In the genomic region with DNA sequence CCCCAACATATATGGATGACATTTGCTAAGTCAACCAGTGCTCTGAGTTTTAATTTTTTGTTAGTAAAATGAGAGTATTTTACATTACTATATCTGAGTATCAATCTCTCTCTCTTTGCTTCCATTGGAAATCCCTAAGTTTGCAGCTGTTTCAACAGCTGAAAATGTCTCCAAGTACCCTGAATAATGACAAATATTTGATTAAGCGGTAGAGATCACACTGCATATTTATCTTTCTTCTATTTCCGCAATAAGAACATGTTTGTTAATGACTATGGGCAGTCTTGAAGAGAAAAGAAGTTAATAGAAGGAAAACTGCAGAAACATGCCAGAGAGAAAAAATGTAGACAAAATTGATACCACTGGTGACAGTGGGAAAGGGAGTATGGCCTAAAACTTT, we compare ENCODE assay signal across 14 cellular contexts.
DNase-seq lines count a peak whose midpoint lies in the region; ATAC-seq and TF ChIP-seq lines count a peak whose summit lies in the region.
"Had no signal": no experiment of that assay in that cellular context is flagged by ENCODE, and none has a peak within 500 bp of the region (broad histone marks: within the 10 kb centered on the region; RNA-seq: fewer than 3 reads in every experiment).

No MANE protein-coding gene starts in this region.

- no peaks in the 10 kb centered on the region for H3K79me2 ChIP-seq in PC-9 (ENCODE audit: low read depth)

- H3K4me3 ChIP-seq in body of pancreas = no peak overlapping the region
- H3K4me3 ChIP-seq in right atrium auricular region = no peak overlapping the region
- H3K4me3 ChIP-seq in PC-9 = no peak overlapping the region
- H3K4me3 ChIP-seq: GM23338 had no signal

- WGBS in body of pancreas, 2 donors = 18 to 19% methylated on average over 2 of the region's 2 CpGs

- DNase-seq in SHP77 treated with DMSO at 0.1 percent for 48 hours (lab: John Stamatoyannopoulos, UW) = peak; percentile 17
- no peak for DNase-seq in SHP77 (lab: John Stamatoyannopoulos, UW)
- DNase-seq in NCI-H146 treated with DMSO at 0.1 percent for 48 hours (lab: John Stamatoyannopoulos, UW; ENCODE audit: unreplicated experiment) = peak; percentile 34
- DNase-seq in body of pancreas = no peak
- DNase-seq in right atrium auricular region (ENCODE audit: low spot score) = no peak
- no peak for DNase-seq in MCF 10A (ENCODE audit: unreplicated experiment)
- no peak for DNase-seq in PC-9
- DNase-seq: C1 segment of cervical spinal cord; CD4-positive, alpha-beta memory T cell; DND-41; GDM1; H7 had no signal

- H3K36me3 ChIP-seq in body of pancreas (replicated peaks in 1 of 2; ENCODE audit: insufficient read depth in 1 of 2, low read depth in 2 of 2) (no peaks in the 10 kb centered on the region), right atrium auricular region (no peaks in the 10 kb centered on the region), PC-9 (ENCODE audit: low read depth) (no peaks in the 10 kb centered on the region)

- no peaks in the 10 kb centered on the region for H3K27me3 Mint-ChIP-seq in MCF 10A (ENCODE audit: insufficient read depth, unreplicated experiment)
- H3K27me3 Mint-ChIP-seq: B cell; CD4-positive, alpha-beta memory T cell had no signal

- no peak overlapping the region for H3K27ac Mint-ChIP-seq in MCF 10A (ENCODE audit: low read depth, unreplicated experiment)
- H3K27ac Mint-ChIP-seq: B cell; CD4-positive, alpha-beta memory T cell; GM23338 had no signal

- no peaks in the 10 kb centered on the region for H3K36me3 Mint-ChIP-seq in MCF 10A (ENCODE audit: insufficient read depth, unreplicated experiment)
- H3K36me3 Mint-ChIP-seq: CD4-positive, alpha-beta memory T cell had no signal

- TF ChIP-seq POLR2A in body of pancreas (IDR thresholded peaks at IDR 0.05) = no peak

- H3K27ac ChIP-seq in body of pancreas (no peak overlapping the region), right atrium auricular region (no peak overlapping the region), PC-9 (no peak overlapping the region)

- no peaks in the 10 kb centered on the region for H3F3A ChIP-seq in PC-9 (ENCODE audit: insufficient read depth, low read depth)

- peak; percentile 62 for ATAC-seq in body of pancreas
- ATAC-seq: GM23338 had no signal

- intact Hi-C loops in body of pancreas (cut with DNase I) (no loop called here), MCF 10A (cut with micrococcal nuclease) (no loop called here), PC-9 (cut with micrococcal nuclease; ENCODE audit: unreplicated experiment) (no loop called here)

- TF ChIP-seq CTCF in body of pancreas (IDR thresholded peaks at IDR 0.05) = no peak
- TF ChIP-seq CTCF in right atrium auricular region (IDR thresholded peaks at IDR 0.05) = no peak
- TF ChIP-seq CTCF in MCF 10A (IDR thresholded peaks at IDR 0.05; ENCODE audit: unreplicated experiment) = no peak
- TF ChIP-seq CTCF in PC-9 (conservative IDR thresholded peaks at IDR 0.05) = no peak

- peaks cover 10% of the 10 kb centered on the region for H3K9me3 Mint-ChIP-seq in MCF 10A (ENCODE audit: unreplicated experiment)

- H3K4me2 ChIP-seq in PC-9 = no peak overlapping the region
- H3K4me2 ChIP-seq: GM23338 had no signal

- BruUV-seq in MCF 10A (replicated peaks; lab: Mats Ljungman, UMichigan) (no TSS peak), PC-9 (replicated peaks; lab: Mats Ljungman, UMichigan) (no TSS peak)

- H3K4me3 Mint-ChIP-seq in MCF 10A (ENCODE audit: unreplicated experiment) = no peak overlapping the region
- H3K4me3 Mint-ChIP-seq: B cell; CD4-positive, alpha-beta memory T cell; GM23338 had no signal

- no peak overlapping the region for H2AFZ ChIP-seq in PC-9
- H2AFZ ChIP-seq: GM23338 had no signal

- CTCF ChIA-PET in MCF 10A (lab: Yijun Ruan, JAX) (no interaction called here), PC-9 (lab: Charles Lee) (no interaction called here)

- H3K4me1 ChIP-seq in body of pancreas (peaks cover 10% of the 10 kb centered on the region), right atrium auricular region (no peaks in the 10 kb centered on the region), PC-9 (replicated peaks; ENCODE audit: insufficient read depth) (no peaks in the 10 kb centered on the region)

- no peaks in the 10 kb centered on the region for H3K9me3 ChIP-seq in body of pancreas
- H3K9me3 ChIP-seq in right atrium auricular region = no peaks in the 10 kb centered on the region
- H3K9me3 ChIP-seq in PC-9 (ENCODE audit: insufficient read depth, low read depth) = no peaks in the 10 kb centered on the region

- H4K20me1 ChIP-seq in PC-9 (ENCODE audit: insufficient read depth) = no peaks in the 10 kb centered on the region

- no peaks in the 10 kb centered on the region for H3K9me2 ChIP-seq in PC-9 (ENCODE audit: insufficient read depth)

- peaks cover 5% of the 10 kb centered on the region for H3K4me1 Mint-ChIP-seq in MCF 10A (ENCODE audit: insufficient read depth, unreplicated experiment)
- H3K4me1 Mint-ChIP-seq: B cell; CD4-positive, alpha-beta memory T cell; GM23338 had no signal

- no peaks in the 10 kb centered on the region for H3K27me3 ChIP-seq in body of pancreas
- H3K27me3 ChIP-seq in right atrium auricular region = no peaks in the 10 kb centered on the region
- no peaks in the 10 kb centered on the region for H3K27me3 ChIP-seq in PC-9 (ENCODE audit: insufficient read depth, low read depth)

- POLR2A ChIA-PET in MCF 10A (lab: Yijun Ruan, JAX) (no interaction called here), PC-9 (lab: Charles Lee; ENCODE audit: unreplicated experiment) (no interaction called here)

Comparison
In these comparisons a context has a peak if more than half of its experiments do, and no peak if none do; other contexts are left out.
1. DNase-seq: peak in SHP77 treated with DMSO at 0.1 percent for 48 hours (single experiment) and NCI-H146 treated with DMSO at 0.1 percent for 48 hours (single experiment); none in SHP77 (0 of 2), body of pancreas (0 of 4), right atrium auricular region (single experiment), MCF 10A (single experiment) and PC-9 (0 of 2).